8 cellular contexts compared by ENCODE assay signal in genomic region chr10:73248259-73248724, GRCh38. TPM values are rescaled to one million over a fixed set of nuclear protein-coding genes. Genes with fewer than 3 reads are reported as not detected.
A peak's percentile ranks its signal among the peaks of the same experiment; 100 is the strongest.
DNase-seq lines count a peak whose midpoint lies in the region; ATAC-seq and TF ChIP-seq lines count a peak whose summit lies in the region.
"Had no signal": no experiment of that assay in that cellular context is flagged by ENCODE, and none has a peak within 500 bp of the region (broad histone marks: within the 10 kb centered on the region; RNA-seq: fewer than 3 reads in every experiment).

No MANE protein-coding gene starts in this region.

- peak; percentile 25 for DNase-seq in DND-41
- peak; percentile 27 for DNase-seq in amniotic epithelial cell (ENCODE audit: low read depth)
- DNase-seq in nephron progenitor cell, result no peak
- DNase-seq in NCI-H2029 (lab: John Stamatoyannopoulos, UW), result no peak

- peak overlapping the region; percentile 97 for H3K27ac ChIP-seq in DND-41 (ENCODE audit: low read length)
- H3K27ac ChIP-seq: RWPE1 had no signal

- peak overlapping the region in 1 of 2 experiments; percentile 78; a peak in 2 of 4 replicates for H3K4me3 ChIP-seq in DND-41 (ENCODE audit: low read depth in 1 of 2, low read length in 2 of 2)

- H4K20me1 ChIP-seq in DND-41 (ENCODE audit: insufficient read depth, low read length), result peaks cover 15% of the 10 kb centered on the region; the same call in 1 of the 2 replicates

- H3K27ac Mint-ChIP-seq in IgD-negative memory B cell (peak overlapping the region; percentile 82 to 99 (median 97)), nephron progenitor cell (peak overlapping the region; percentile 99)

- H3K79me2 ChIP-seq in DND-41 (ENCODE audit: insufficient read depth, low read length), result peaks cover 92% of the 10 kb centered on the region

- H3K4me1 Mint-ChIP-seq in IgD-negative memory B cell (peaks cover 47 to 65% (median 55%) of the 10 kb centered on the region in 3 donors), nephron progenitor cell (peaks cover 64% of the 10 kb centered on the region)

- no peak for ATAC-seq in DND-41 (ENCODE audit: insufficient read depth, low read depth)
- no peak for ATAC-seq in GM18520 (IDR thresholded peaks at IDR 0.05; ENCODE audit: unreplicated experiment)
- no peak for ATAC-seq in HG02678 (IDR thresholded peaks at IDR 0.05; ENCODE audit: unreplicated experiment)

- H3K36me3 Mint-ChIP-seq in IgD-negative memory B cell, result peaks cover 4% of the 10 kb centered on the region
- peaks cover 51% of the 10 kb centered on the region for H3K36me3 Mint-ChIP-seq in nephron progenitor cell (ENCODE audit: low read depth)

- H3K9ac ChIP-seq in DND-41 (ENCODE audit: low read depth, low read length), result peak overlapping the region; percentile 94

- H3K9me3 ChIP-seq in DND-41 (ENCODE audit: insufficient read depth, low read length, severe bottlenecking), result no peaks in the 10 kb centered on the region

- H3K9me3 Mint-ChIP-seq in IgD-negative memory B cell (no peaks in the 10 kb centered on the region), nephron progenitor cell (no peaks in the 10 kb centered on the region)

- H3K36me3 ChIP-seq in DND-41 (ENCODE audit: insufficient read depth, low read length), result peaks cover 65% of the 10 kb centered on the region

- TF ChIP-seq CTCF in DND-41 (IDR thresholded peaks at IDR 0.05; ENCODE audit: borderline replicate concordance, extremely low read depth, low read length, poor library complexity, severe bottlenecking), result no peak
- TF ChIP-seq CTCF in nephron progenitor cell (IDR thresholded peaks at IDR 0.05), result no peak

- H3K4me3 Mint-ChIP-seq in IgD-negative memory B cell (peak overlapping the region in 3 of 4 donors; percentile 97 to 99 (median 98)), nephron progenitor cell (peak overlapping the region; percentile 97)

- peaks cover 69% of the 10 kb centered on the region for H3K4me1 ChIP-seq in DND-41 (ENCODE audit: insufficient read depth, low read length)

- no peak overlapping the region for H2AFZ ChIP-seq in DND-41 (ENCODE audit: low read depth, low read length)

- peak overlapping the region; percentile 62 for H3K4me2 ChIP-seq in DND-41 (ENCODE audit: insufficient read depth, low read length)

- H3K27me3 ChIP-seq in DND-41 (ENCODE audit: insufficient read depth, low read length, poor library complexity), result no peaks in the 10 kb centered on the region

- no peaks in the 10 kb centered on the region for H3K27me3 Mint-ChIP-seq in IgD-negative memory B cell
- H3K27me3 Mint-ChIP-seq in nephron progenitor cell (ENCODE audit: low read depth, poor library complexity), result no peaks in the 10 kb centered on the region

RNA-seq across cellular contexts. Expression of gene DNAJC9, which starts 1.2 kb away (rescaled TPM):
- polyA plus RNA-seq in IgD-negative memory B cell, result 28.3 TPM

RNA-seq across cellular contexts. Expression of gene MRPS16, which starts 4.2 kb away (rescaled TPM):
- polyA plus RNA-seq in IgD-negative memory B cell, result 119 TPM

Comparison
In these comparisons a context has a peak if more than half of its experiments do, and no peak if none do; other contexts are left out.
1. DNase-seq: peak in DND-41 (single experiment) and amniotic epithelial cell (single experiment); none in nephron progenitor cell (single experiment) and NCI-H2029 (single experiment).